Comparison of ENCODE assay signal across 29 cellular contexts in genomic region chrX:57741107-57741506, GRCh38.
DNase-seq lines count a peak whose midpoint lies in the region; TF ChIP-seq lines count a peak whose summit lies in the region.
"Had no signal": no experiment of that assay in that cellular context is flagged by ENCODE, and none has a peak within 500 bp of the region (broad histone marks: within the 10 kb centered on the region; RNA-seq: fewer than 3 reads in every experiment).

No MANE protein-coding gene starts in this region.

- no peak overlapping the region for H3K14ac ChIP-seq in mesenchymal stem cell (ENCODE audit: low read length in 2 of 2)

- H3K4me3 ChIP-seq in left ventricle myocardium inferior (no peak overlapping the region), mesenchymal stem cell (ENCODE audit: insufficient read depth in 1 of 2, low read depth in 1 of 2, low read length in 2 of 2) (no peak overlapping the region)
- H3K4me3 ChIP-seq: A549; BLaER1; BLaER1 treated with 17β-estradiol and CSF1 and Interleukin-3, amounts not matched to agents 10 nM and 100 nM had no signal

- H4K8ac ChIP-seq in mesenchymal stem cell (ENCODE audit: low read length) = no peak overlapping the region

- no peak overlapping the region for H2BK12ac ChIP-seq in mesenchymal stem cell (ENCODE audit: low read length in 2 of 2)

- no peaks in the 10 kb centered on the region for H3K36me3 ChIP-seq in left ventricle myocardium inferior
- H3K36me3 ChIP-seq in mesenchymal stem cell (ENCODE audit: control insufficient read depth in 1 of 2, insufficient read depth in 2 of 2, low read depth in 1 of 2, low read length in 2 of 2) = no peaks in the 10 kb centered on the region
- H3K36me3 ChIP-seq: BE2C; BLaER1; BLaER1 treated with 17β-estradiol and CSF1 and Interleukin-3, amounts not matched to agents 10 nM and 100 nM had no signal

- intact Hi-C loops in cardiac septum (cut with DNase I) (no loop called here), left ventricle myocardium inferior (cut with micrococcal nuclease) (no loop called here), posterior vena cava (cut with DNase I) (no loop called here)

- H3K9ac ChIP-seq in mesenchymal stem cell (ENCODE audit: low read length) = no peak overlapping the region
- H3K9ac ChIP-seq: BLaER1; BLaER1 treated with 17β-estradiol and CSF1 and Interleukin-3, amounts not matched to agents 10 nM and 100 nM had no signal

- H3K27me3 ChIP-seq in left ventricle myocardium inferior (ENCODE audit: low read depth) = no peaks in the 10 kb centered on the region
- H3K27me3 ChIP-seq in mesenchymal stem cell (ENCODE audit: control insufficient read depth in 1 of 2, insufficient read depth in 1 of 2, low read length in 2 of 2) = no peaks in the 10 kb centered on the region
- H3K27me3 ChIP-seq: BE2C had no signal

- no peaks in the 10 kb centered on the region for H3K79me1 ChIP-seq in mesenchymal stem cell (replicated peaks; ENCODE audit: low read length, poor library complexity, severe bottlenecking)

- H3K9me3 ChIP-seq in left ventricle myocardium inferior (replicated peaks) = no peaks in the 10 kb centered on the region
- peaks cover 5% of the 10 kb centered on the region for H3K9me3 ChIP-seq in mesenchymal stem cell (ENCODE audit: control insufficient read depth, low read length)
- H3K9me3 ChIP-seq: A549, BE2C, BLaER1, Caco-2 had no signal

- TF ChIP-seq CTCF in left ventricle myocardium inferior (IDR thresholded peaks at IDR 0.05; ENCODE audit: borderline replicate concordance) = no peak

- no peak overlapping the region for H2BK5ac ChIP-seq in mesenchymal stem cell (ENCODE audit: low read depth, low read length, poor library complexity, severe bottlenecking)

- no peak overlapping the region for H2AFZ ChIP-seq in mesenchymal stem cell (ENCODE audit: low read depth, low read length)

- H4K91ac ChIP-seq in mesenchymal stem cell (ENCODE audit: low read length) = no peak overlapping the region

- H3K27ac ChIP-seq in left ventricle myocardium inferior (replicated peaks) = no peak overlapping the region
- H3K27ac ChIP-seq in mesenchymal stem cell (ENCODE audit: low read length, poor library complexity, severe bottlenecking) = no peak overlapping the region
- H3K27ac ChIP-seq: 22Rv1; A549; BLaER1; BLaER1 treated with 17β-estradiol and CSF1 and Interleukin-3, amounts not matched to agents 10 nM and 100 nM; C4-2B had no signal

- DNase-seq in cardiac septum (ENCODE audit: low spot score) (peak; percentile 55), left ventricle myocardium inferior (no peak), posterior vena cava (ENCODE audit: low spot score) (peak; percentile 51), mesenchymal stem cell (no peak)
- DNase-seq: 8988T; ACHN; AML-193; BE2C; C1 segment of cervical spinal cord; Caco-2; Calu3; CD4-positive, alpha-beta memory T cell; CD4-positive, alpha-beta T cell; CD4-positive, CD25-positive, alpha-beta regulatory T cell; CD8-positive, alpha-beta memory T cell; CD8-positive, alpha-beta T cell; COR-L47; DMS 273 treated with DMSO at 0.1 percent for 48 hours; DMS153; DMS53; DMS79; DMS79 treated with DMSO at 0.1 percent for 48 hours; DND-41; EL had no signal

- no peak overlapping the region for H2BK120ac ChIP-seq in mesenchymal stem cell (ENCODE audit: low read depth, low read length)

- H2BK15ac ChIP-seq in mesenchymal stem cell (ENCODE audit: low read depth, poor library complexity, severe bottlenecking) = no peak overlapping the region

- H3K18ac ChIP-seq in mesenchymal stem cell (ENCODE audit: low read depth in 1 of 2, low read length in 2 of 2) = no peak overlapping the region

- no peak overlapping the region for H2AK5ac ChIP-seq in mesenchymal stem cell (ENCODE audit: low read length, severe bottlenecking)

- H3K23ac ChIP-seq in mesenchymal stem cell (ENCODE audit: low read length in 2 of 2) = no peak overlapping the region

- H3K4me1 ChIP-seq in left ventricle myocardium inferior (no peaks in the 10 kb centered on the region), mesenchymal stem cell (ENCODE audit: control insufficient read depth, insufficient read depth, low read depth, low read length) (no peaks in the 10 kb centered on the region)
- H3K4me1 ChIP-seq: A549; BE2C; BLaER1; BLaER1 treated with 17β-estradiol and CSF1 and Interleukin-3, amounts not matched to agents 10 nM and 100 nM; Caco-2 had no signal

- no peak overlapping the region for H3K4me2 ChIP-seq in mesenchymal stem cell (ENCODE audit: low read length, poor library complexity, severe bottlenecking)
- H3K4me2 ChIP-seq: A549; BLaER1; BLaER1 treated with 17β-estradiol and CSF1 and Interleukin-3, amounts not matched to agents 10 nM and 100 nM had no signal

- WGBS in mesenchymal stem cell = 56% methylated on average over 2 of the region's 2 CpGs

- no peak overlapping the region for H3K4ac ChIP-seq in mesenchymal stem cell (ENCODE audit: low read depth in 1 of 2, low read length in 2 of 2)

Comparison
In these comparisons a context has a peak if more than half of its experiments do, and no peak if none do; other contexts are left out.
1. DNase-seq: peak in cardiac septum (single experiment) and posterior vena cava (single experiment); none in left ventricle myocardium inferior (single experiment) and mesenchymal stem cell (single experiment).